In the genomic region with DNA sequence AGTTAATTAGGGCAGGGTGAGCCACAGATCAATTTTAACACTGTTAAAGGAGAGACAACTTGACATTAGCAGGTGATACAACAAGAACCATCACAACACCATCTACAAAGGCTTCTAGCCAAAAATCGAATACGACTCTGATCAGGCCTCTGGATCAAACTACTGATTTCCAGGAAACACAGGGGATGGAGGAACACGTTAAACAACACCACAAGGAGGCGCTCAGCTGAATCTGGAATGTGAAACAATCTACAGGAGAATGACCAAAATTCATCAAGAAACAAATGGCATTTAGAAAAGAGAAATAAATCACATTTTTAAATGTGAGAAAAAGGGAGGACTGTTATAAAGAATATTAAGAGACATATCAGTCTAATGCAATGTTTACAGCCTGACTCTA, we compare ENCODE assay signal across 16 cellular contexts. TPM values are rescaled to one million over a fixed set of nuclear protein-coding genes. Genes with fewer than 3 reads are reported as not detected.
A peak's percentile ranks its signal among the peaks of the same experiment; 100 is the strongest.
DNase-seq lines count a peak whose midpoint lies in the region; FAIRE-seq and TF ChIP-seq lines count a peak whose summit lies in the region.
"Had no signal": no experiment of that assay in that cellular context is flagged by ENCODE, and none has a peak within 500 bp of the region (broad histone marks: within the 10 kb centered on the region; RNA-seq: fewer than 3 reads in every experiment).

No MANE protein-coding gene starts in this region.

- peaks cover 23% of the 10 kb centered on the region for H3K4me1 Mint-ChIP-seq in progenitor cell of endocrine pancreas (ENCODE audit: low read depth)
- H3K4me1 Mint-ChIP-seq: activated B cell treated with CpG ODN at 0.5 μM for 24 hours; activated CD8-positive, alpha-beta memory T cell treated with anti-CD3 and anti-CD28 coated beads, Interleukin-2, amount 10 ng/mL, durations not matched to agents 7 days and 5 days; stimulated activated effector memory CD8-positive, alpha-beta T cell treated with anti-CD3 and anti-CD28 coated beads, Interleukin-12 subunit alpha, Interleukin-12 subunit beta, amount 100 ng/mL, for 72 hours had no signal

- H3K27ac ChIP-seq in Karpas-422 (ENCODE audit: low read length) = no peak overlapping the region
- H3K27ac ChIP-seq: HL-60 had no signal

- no peaks in the 10 kb centered on the region for H3K79me2 ChIP-seq in Karpas-422 (ENCODE audit: low read length)

- no peaks in the 10 kb centered on the region for H3K9me3 Mint-ChIP-seq in progenitor cell of endocrine pancreas (ENCODE audit: low read depth)
- H3K9me3 Mint-ChIP-seq: activated B cell treated with CpG ODN at 0.5 μM for 24 hours; stimulated activated effector memory CD8-positive, alpha-beta T cell treated with anti-CD3 and anti-CD28 coated beads, Interleukin-12 subunit alpha, Interleukin-12 subunit beta, amount 100 ng/mL, for 72 hours had no signal

- no peak overlapping the region for H3K9ac ChIP-seq in Karpas-422 (ENCODE audit: low read length)

- no peaks in the 10 kb centered on the region for H4K20me1 ChIP-seq in Karpas-422 (ENCODE audit: insufficient read depth, low read depth, low read length)

- H3K36me3 Mint-ChIP-seq in progenitor cell of endocrine pancreas (ENCODE audit: insufficient read depth) = no peaks in the 10 kb centered on the region
- H3K36me3 Mint-ChIP-seq: activated CD8-positive, alpha-beta memory T cell treated with anti-CD3 and anti-CD28 coated beads, Interleukin-2, amount 10 ng/mL, durations not matched to agents 7 days and 5 days; stimulated activated effector memory CD8-positive, alpha-beta T cell treated with anti-CD3 and anti-CD28 coated beads, Interleukin-12 subunit alpha, Interleukin-12 subunit beta, amount 100 ng/mL, for 72 hours had no signal

- H3K36me3 ChIP-seq in Karpas-422 (ENCODE audit: insufficient read depth, low read length) = no peaks in the 10 kb centered on the region

- no peak overlapping the region for H3K4me3 ChIP-seq in Karpas-422 (ENCODE audit: low read length)
- no peak overlapping the region for H3K4me3 ChIP-seq in astrocyte of the cerebellum (ENCODE audit: low read depth, low read length)

- H3K27me3 ChIP-seq in Karpas-422 (ENCODE audit: low read length) = 0 out of 2 replicates have a peak, but pooled peaks cover 4% of the 10 kb centered on the region

- no peaks in the 10 kb centered on the region for H3K9me3 ChIP-seq in Karpas-422 (ENCODE audit: low read length)

- H3K27ac Mint-ChIP-seq in progenitor cell of endocrine pancreas = no peak overlapping the region
- H3K27ac Mint-ChIP-seq: activated B cell treated with CpG ODN at 0.5 μM for 24 hours; activated CD8-positive, alpha-beta memory T cell treated with anti-CD3 and anti-CD28 coated beads, Interleukin-2, amount 10 ng/mL, durations not matched to agents 7 days and 5 days; stimulated activated effector memory CD8-positive, alpha-beta T cell treated with anti-CD3 and anti-CD28 coated beads, Interleukin-12 subunit alpha, Interleukin-12 subunit beta, amount 100 ng/mL, for 72 hours had no signal

- H2AFZ ChIP-seq in Karpas-422 (ENCODE audit: low read length) = no peak overlapping the region

- peak; percentile 5 for DNase-seq in NCI-H82 (lab: John Stamatoyannopoulos, UW)
- no peak for DNase-seq in NCI-H82 treated with DMSO at 0.1 percent for 48 hours (lab: John Stamatoyannopoulos, UW; ENCODE audit: unreplicated experiment)
- peak; percentile 48 for DNase-seq in Karpas-422
- no peak for DNase-seq in astrocyte of the cerebellum (ENCODE audit: low read depth)
- DNase-seq in progenitor cell of endocrine pancreas (ENCODE audit: low spot score, unreplicated experiment) = no peak
- DNase-seq in SKM-1 (lab: John Stamatoyannopoulos, UW; ENCODE audit: unreplicated experiment) = no peak
- no peak for DNase-seq in NCI-H345 (lab: John Stamatoyannopoulos, UW)
- no peak for DNase-seq in GM12891 (ENCODE audit: insufficient read length, low spot score)
- DNase-seq: activated B cell treated with CpG ODN at 0.5 μM for 24 hours; activated CD8-positive, alpha-beta memory T cell treated with anti-CD3 and anti-CD28 coated beads, Interleukin-2, amount 10 ng/mL, durations not matched to agents 7 days and 5 days; activated naive CD4-positive, alpha-beta T cell; NCI-H2171 treated with DMSO at 0.1 percent for 48 hours had no signal

- no peaks in the 10 kb centered on the region for H3K4me1 ChIP-seq in Karpas-422 (ENCODE audit: low read length)

- no peak for FAIRE-seq in GM12891 (lab: Jason Lieb, UNC)
- FAIRE-seq: A204.1, urothelium cell line had no signal

- in situ Hi-C loops in astrocyte of the cerebellum (cut with HindIII; ENCODE audit: low sequenced_read_pairs) = no loop called here

- H3K4me3 Mint-ChIP-seq in progenitor cell of endocrine pancreas (ENCODE audit: low read depth) = no peak overlapping the region
- H3K4me3 Mint-ChIP-seq: activated B cell treated with CpG ODN at 0.5 μM for 24 hours; activated CD8-positive, alpha-beta memory T cell treated with anti-CD3 and anti-CD28 coated beads, Interleukin-2, amount 10 ng/mL, durations not matched to agents 7 days and 5 days; stimulated activated effector memory CD8-positive, alpha-beta T cell treated with anti-CD3 and anti-CD28 coated beads, Interleukin-12 subunit alpha, Interleukin-12 subunit beta, amount 100 ng/mL, for 72 hours had no signal

- H3K27me3 Mint-ChIP-seq in progenitor cell of endocrine pancreas = peaks cover 26% of the 10 kb centered on the region

- H3K4me2 ChIP-seq in Karpas-422 (ENCODE audit: low read depth, low read length, poor library complexity, severe bottlenecking) = no peak overlapping the region

- no peaks in the 10 kb centered on the region for H3K9me2 ChIP-seq in Karpas-422 (replicated peaks; ENCODE audit: insufficient read depth, low read length)

- no peak for TF ChIP-seq POLR2A in GM12891 (IDR thresholded peaks at IDR 0.05; ENCODE audit: low read depth, low read length)

- peak; percentile 19 for TF ChIP-seq CTCF in astrocyte of the cerebellum (IDR thresholded peaks at IDR 0.05; ENCODE audit: low read depth, low read length, missing control alignments)
- peak; percentile 21 for TF ChIP-seq CTCF in progenitor cell of endocrine pancreas (IDR thresholded peaks at IDR 0.05; ENCODE audit: unreplicated experiment)

TF ChIP-seq in GM12891, 5 proteins besides CTCF, POLR2A, EP300 and RAD21:
- TF ChIP-seq POU2F2 (IDR thresholded peaks at IDR 0.05; ENCODE audit: low read depth, low read length) = no peak
- no peak for TF ChIP-seq POLR2AphosphoS5 (IDR thresholded peaks at IDR 0.05; ENCODE audit: low read depth, low read length)
- TF ChIP-seq SPI1 (IDR thresholded peaks at IDR 0.05; ENCODE audit: low read depth, low read length) = no peak
- no peak for TF ChIP-seq PAX5 (IDR thresholded peaks at IDR 0.05; ENCODE audit: insufficient read depth, low read length, severe bottlenecking)
- TF ChIP-seq TAF1 (IDR thresholded peaks at IDR 0.05; ENCODE audit: low read depth, low read length) = no peak

RNA-seq across cellular contexts. Expression of a gene that starts 13.5 kb away (rescaled TPM):
- not detected in 2 replicates for total RNA-seq in Karpas-422 (2014; rRNA removed; shearing (Covaris generic); ENCODE audit: low replicate concordance)
- total RNA-seq in progenitor cell of endocrine pancreas = 5.9 and 6.1 TPM in 2 replicates
- polyA plus RNA-seq in GM12891 (2012; ENCODE audit: low read depth, missing spikeins) = not detected

Comparison
In these comparisons a context has a peak if more than half of its experiments do, and no peak if none do; other contexts are left out.
1. DNase-seq: peak in NCI-H82 (single experiment) and Karpas-422 (single experiment); none in NCI-H82 treated with DMSO at 0.1 percent for 48 hours (single experiment), astrocyte of the cerebellum (single experiment), progenitor cell of endocrine pancreas (single experiment), SKM-1 (single experiment), NCI-H345 (single experiment) and GM12891 (single experiment).